In genomic region chr10:96395931-96396877, GRCh38 we compare ENCODE assay signal across 8 cellular contexts. TPM values are rescaled to one million over a fixed set of nuclear protein-coding genes. Genes with fewer than 3 reads are reported as not detected.
A peak's percentile ranks its signal among the peaks of the same experiment; 100 is the strongest.
DNase-seq lines count a peak whose midpoint lies in the region; ATAC-seq, FAIRE-seq and TF ChIP-seq lines count a peak whose summit lies in the region.

No MANE protein-coding gene starts in this region.

- DNase-seq in DMS153 (lab: John Stamatoyannopoulos, UW): peak; percentile 11
- peak; percentile 65 for DNase-seq in HK-2 (ENCODE audit: unreplicated experiment)
- peak; percentile 50 for DNase-seq in RPMI7951 (ENCODE audit: low read depth)
- DNase-seq in activated effector memory CD4-positive, alpha-beta T cell treated with Interleukin-2 at 50 U/mL for 16 hours: peak; percentile 32
- peak; percentile 52 to 82 for DNase-seq in frontal cortex (ENCODE audit: low spot score in 2 of 2)
- DNase-seq in omental fat pad (ENCODE audit: low spot score): peak; percentile 44
- peak; percentile 57 to 75 for DNase-seq in tibial artery

- H3K4me3 ChIP-seq in tibial artery: no peak overlapping the region

- peaks cover 0 to 43% of the 10 kb centered on the region in 2 donors for H3K27me3 ChIP-seq in tibial artery

- no peaks in the 10 kb centered on the region for H3K36me3 ChIP-seq in tibial artery

- no peak for FAIRE-seq in frontal cortex (lab: Jason Lieb, UNC)

- ATAC-seq in omental fat pad (ENCODE audit: low FRiP score) (no peak), GM21447 (IDR thresholded peaks at IDR 0.05; ENCODE audit: unreplicated experiment) (no peak)

- peak in 1 of 3 donors; percentile 52 for TF ChIP-seq CTCF in omental fat pad (IDR thresholded peaks at IDR 0.05)
- TF ChIP-seq CTCF in tibial artery (IDR thresholded peaks at IDR 0.05): peak; percentile 73 to 76

- peaks cover 0 to 8% (median 0%) of the 10 kb centered on the region in 4 donors for H3K4me1 ChIP-seq in tibial artery

- H3K9me3 ChIP-seq in tibial artery: no peaks in the 10 kb centered on the region

- H3K27ac ChIP-seq in tibial artery: no peak overlapping the region

- intact Hi-C loops in tibial artery (cut with DNase I; ENCODE audit: low total_unique reads): loop anchor here (10.0 kb wide), 1 partner anchor 119 kb away; the partner anchor contains the start of gene TLL2

RNA-seq across cellular contexts. Expression of gene OPALIN, which starts 37.4 kb away (rescaled TPM):
- not detected in 2 replicates for total RNA-seq in RPMI7951 (2014; rRNA removed; shearing (Covaris generic))
- total RNA-seq in frontal cortex: not detected
- not detected for total RNA-seq in omental fat pad

Comparison
In these comparisons a context has a peak if more than half of its experiments do, and no peak if none do; other contexts are left out.
1. DNase-seq: peak in every context shown above with its lines; median percentile 67 in frontal cortex; 66 in tibial artery; 65 in HK-2; 50 in RPMI7951; 44 in omental fat pad; 32 in activated effector memory CD4-positive, alpha-beta T cell treated with Interleukin-2 at 50 U/mL for 16 hours; 11 in DMS153.